ENCODE assay signal across 13 cellular contexts in genomic region chr4:157115613-157116340, GRCh38. TPM values are rescaled to one million over a fixed set of nuclear protein-coding genes. Genes with fewer than 3 reads are reported as not detected.
DNase-seq lines count a peak whose midpoint lies in the region; ATAC-seq and TF ChIP-seq lines count a peak whose summit lies in the region.
"Had no signal": no experiment of that assay in that cellular context is flagged by ENCODE, and none has a peak within 500 bp of the region (broad histone marks: within the 10 kb centered on the region; RNA-seq: fewer than 3 reads in every experiment).

No MANE protein-coding gene starts in this region.

- H3K9me3 ChIP-seq in HCT116 (ENCODE audit: control insufficient read depth in 1 of 2, insufficient read depth in 1 of 2, low read depth in 1 of 2, low read length in 2 of 2): no peaks in the 10 kb centered on the region
- no peaks in the 10 kb centered on the region for H3K9me3 ChIP-seq in SK-N-SH

- H3K79me2 ChIP-seq in HCT116 (ENCODE audit: insufficient read depth, low read length) (no peaks in the 10 kb centered on the region), SK-N-SH (ENCODE audit: insufficient read depth) (no peaks in the 10 kb centered on the region)

- H3K4me1 Mint-ChIP-seq in activated CD4-positive, alpha-beta T cell treated with anti-CD3 and anti-CD28 coated beads for 36 hours: no peaks in the 10 kb centered on the region
- H3K4me1 Mint-ChIP-seq: natural killer cell had no signal

- no peaks in the 10 kb centered on the region for H3K36me3 Mint-ChIP-seq in activated CD4-positive, alpha-beta T cell treated with anti-CD3 and anti-CD28 coated beads for 36 hours (ENCODE audit: low read depth)
- H3K36me3 Mint-ChIP-seq: activated CD4-positive, alpha-beta memory T cell treated with anti-CD3 and anti-CD28 coated beads for 36 hours had no signal

- RAD21 ChIA-PET in HCT116 (lab: Charles Lee; ENCODE audit: low non-redundant PET in 1 of 2, low total read pairs in 2 of 2, uncharacterized antibody in 2 of 2, unreplicated experiment in 2 of 2): no interaction called here

- no peak overlapping the region for H3K4me3 Mint-ChIP-seq in activated CD4-positive, alpha-beta T cell treated with anti-CD3 and anti-CD28 coated beads for 36 hours
- H3K4me3 Mint-ChIP-seq: activated CD4-positive, alpha-beta memory T cell treated with anti-CD3 and anti-CD28 coated beads for 36 hours; natural killer cell had no signal

- H3K4me3 ChIP-seq in HCT116 (replicated peaks in 1 of 2; ENCODE audit: low read depth in 1 of 2, low read length in 2 of 2): no peak overlapping the region
- no peak overlapping the region for H3K4me3 ChIP-seq in SK-N-SH (ENCODE audit: low read depth in 2 of 2, low read length in 1 of 2)
- no peak overlapping the region for H3K4me3 ChIP-seq in fibroblast of the aortic adventitia (ENCODE audit: low read depth, low read length)
- H3K4me3 ChIP-seq in coronary artery: no peak overlapping the region

- TF ChIP-seq CTCF in HCT116 (IDR thresholded peaks at IDR 0.05 in 2 of 3, conservative IDR thresholded peaks at IDR 0.05 in 1 of 3; ENCODE audit: borderline replicate concordance in 1 of 3, insufficient read depth in 1 of 3, low read depth in 2 of 3, low read length in 2 of 3): no peak
- TF ChIP-seq CTCF in SK-N-SH (IDR thresholded peaks at IDR 0.05): no peak
- TF ChIP-seq CTCF in fibroblast of the aortic adventitia (IDR thresholded peaks at IDR 0.05; ENCODE audit: insufficient read depth, low read length): no peak
- no peak for TF ChIP-seq CTCF in coronary artery (IDR thresholded peaks at IDR 0.05)

- H3K27me3 Mint-ChIP-seq in activated CD4-positive, alpha-beta T cell treated with anti-CD3 and anti-CD28 coated beads for 36 hours: no peaks in the 10 kb centered on the region
- H3K27me3 Mint-ChIP-seq: activated CD4-positive, alpha-beta memory T cell treated with anti-CD3 and anti-CD28 coated beads for 36 hours had no signal

- POLR2A ChIA-PET in HCT116 (lab: Charles Lee) (no interaction called here), SK-N-SH (lab: Yijun Ruan, JAX) (no interaction called here)
- POLR2A ChIA-PET in activated CD4-positive, alpha-beta T cell treated with anti-CD3 and anti-CD28 coated beads for 36 hours (lab: Charles Lee): no interaction called here

- WGBS in SK-N-SH (ENCODE audit: low lambda C conversion rate): 66% methylated on average over 3 of the region's 3 CpGs

- intact Hi-C loops in HCT116 (cut with micrococcal nuclease): no loop called here
- intact Hi-C loops in activated CD4-positive, alpha-beta T cell treated with anti-CD3 and anti-CD28 coated beads for 36 hours (cut with DNase I, micrococcal nuclease): no loop called here

- H4K20me1 ChIP-seq in HCT116 (ENCODE audit: insufficient read depth): no peaks in the 10 kb centered on the region
- no peaks in the 10 kb centered on the region for H4K20me1 ChIP-seq in SK-N-SH (ENCODE audit: insufficient read depth)

- no peaks in the 10 kb centered on the region for H3K27me3 ChIP-seq in HCT116 (ENCODE audit: insufficient read depth, low read length)
- no peaks in the 10 kb centered on the region for H3K27me3 ChIP-seq in SK-N-SH (ENCODE audit: insufficient read depth)

- H3K4me1 ChIP-seq in HCT116 (ENCODE audit: control insufficient read depth in 1 of 2, insufficient read depth in 2 of 2, low read length in 2 of 2): peaks cover 0 to 8% of the 10 kb centered on the region in 2 experiments; a peak in 3 of 4 replicates
- peaks cover 0 to 22% of the 10 kb centered on the region in 2 experiments; a peak in 2 of 4 replicates for H3K4me1 ChIP-seq in SK-N-SH (ENCODE audit: control insufficient read depth in 1 of 2, insufficient read depth in 2 of 2, low read depth in 1 of 2, low read length in 1 of 2)

- no peak for TF ChIP-seq RAD21 in HCT116 (IDR thresholded peaks at IDR 0.05; ENCODE audit: low read depth)
- no peak for TF ChIP-seq RAD21 in SK-N-SH (IDR thresholded peaks at IDR 0.05; ENCODE audit: low read length)

- ATAC-seq in HCT116: no peak
- ATAC-seq in activated CD4-positive, alpha-beta T cell treated with anti-CD3 and anti-CD28 coated beads for 36 hours: no peak
- ATAC-seq: natural killer cell had no signal

- peak overlapping the region; percentile 4; the same call in 1 of the 2 replicates for H3K4me2 ChIP-seq in HCT116 (ENCODE audit: low read length)
- H3K4me2 ChIP-seq in SK-N-SH: peak overlapping the region; percentile 39

- CTCF ChIA-PET in HCT116 (lab: Charles Lee) (interaction anchor here (0.8 kb wide), 1 partner anchor 70 kb away, joined by 3 read pairs; no protein-coding TSS in a partner anchor), SK-N-SH (lab: Yijun Ruan, JAX) (no interaction called here)
- CTCF ChIA-PET in activated CD4-positive, alpha-beta T cell treated with anti-CD3 and anti-CD28 coated beads for 36 hours (lab: Charles Lee): no interaction called here

- no peaks in the 10 kb centered on the region for H3K9me2 ChIP-seq in HCT116 (ENCODE audit: insufficient read depth)
- H3K9me2 ChIP-seq in SK-N-SH: no peaks in the 10 kb centered on the region

- no peak for TF ChIP-seq POLR2A in HCT116 (IDR thresholded peaks at IDR 0.05; ENCODE audit: borderline replicate concordance, extremely low read depth, insufficient read depth, insufficient read length)

- no TSS peak for BruUV-seq in HCT116 (replicated peaks; lab: Mats Ljungman, UMichigan)

- H3K27ac Mint-ChIP-seq in activated CD4-positive, alpha-beta T cell treated with anti-CD3 and anti-CD28 coated beads for 36 hours: no peak overlapping the region
- H3K27ac Mint-ChIP-seq: activated CD4-positive, alpha-beta memory T cell treated with anti-CD3 and anti-CD28 coated beads for 36 hours; natural killer cell had no signal

- H3K36me3 ChIP-seq in HCT116 (ENCODE audit: control insufficient read depth in 1 of 2, insufficient read depth in 2 of 2, low read length in 2 of 2): no peaks in the 10 kb centered on the region
- H3K36me3 ChIP-seq in SK-N-SH (replicated peaks in 1 of 2; ENCODE audit: control insufficient read depth in 1 of 2, insufficient read depth in 2 of 2, low read length in 1 of 2): no peaks in the 10 kb centered on the region

- H3F3A ChIP-seq in SK-N-SH (replicated peaks; ENCODE audit: insufficient read depth): peaks cover 18% of the 10 kb centered on the region

- H3K27ac ChIP-seq in HCT116 (ENCODE audit: low read depth, low read length): no peak overlapping the region
- H3K27ac ChIP-seq in SK-N-SH (ENCODE audit: low read depth in 2 of 2, low read length in 1 of 2): peak overlapping the region; percentile 58 to 71; a peak in 3 of 4 replicates
- no peak overlapping the region for H3K27ac ChIP-seq in coronary artery

- H3K9ac ChIP-seq in HCT116 (ENCODE audit: low read length): no peak overlapping the region
- peak overlapping the region; percentile 45 for H3K9ac ChIP-seq in SK-N-SH

- peak in 1 of 2 experiments; percentile 89; a peak in 2 of 4 replicates for TF ChIP-seq EP300 in SK-N-SH (IDR thresholded peaks at IDR 0.05; ENCODE audit: borderline replicate concordance in 1 of 2, low read depth in 1 of 2, low read length in 1 of 2)

- no peaks in the 10 kb centered on the region for H3K9me3 Mint-ChIP-seq in activated CD4-positive, alpha-beta T cell treated with anti-CD3 and anti-CD28 coated beads for 36 hours (ENCODE audit: low read depth)

- peak overlapping the region; percentile 66 for H2AFZ ChIP-seq in HCT116 (ENCODE audit: low read depth, low read length, poor library complexity, severe bottlenecking)
- H2AFZ ChIP-seq in SK-N-SH (ENCODE audit: low read depth): peak overlapping the region; percentile 16

- DNase-seq in HCT116 (ENCODE audit: low read depth, low spot score) (no peak), SK-N-SH (no peak), fibroblast of the aortic adventitia (ENCODE audit: low read depth) (peak; percentile 80), stromal cell of bone marrow (ENCODE audit: low read depth) (peak; percentile 54), activated T-cell treated with anti-CD3 and anti-CD28 coated beads for 4 hours (no peak), coronary artery (ENCODE audit: low spot score) (no peak)
- DNase-seq in activated CD4-positive, alpha-beta T cell treated with anti-CD3 and anti-CD28 coated beads for 36 hours: no peak
- DNase-seq: activated CD4-positive, alpha-beta memory T cell treated with anti-CD3 and anti-CD28 coated beads for 36 hours; amygdala; glutamatergic neuron; natural killer cell; NCI-H2171 treated with DMSO at 0.1 percent for 48 hours; stimulated activated CD4-positive, alpha-beta T cell treated with anti-CD3 and anti-CD28 coated beads, Interleukin-1b, Interleukin-23, amount 100 ng/mL, for 48 hours had no signal

TF ChIP-seq in HCT116, 20 proteins besides CTCF, POLR2A, EP300 and RAD21 (continues in another document):
- TF ChIP-seq SRF (IDR thresholded peaks at IDR 0.05; ENCODE audit: low read depth) (no peak), CEBPB (IDR thresholded peaks at IDR 0.05; ENCODE audit: low read depth) (peak; percentile 18; the same call in 1 of the 2 replicates), ZNF274 (IDR thresholded peaks at IDR 0.05; ENCODE audit: low read depth, low read length) (no peak), EZH2phosphoT487 (IDR thresholded peaks at IDR 0.05; ENCODE audit: borderline replicate concordance) (no peak), TCF7L2 (IDR thresholded peaks at IDR 0.05; ENCODE audit: borderline replicate concordance, extremely low read depth, insufficient read depth, insufficient read length) (no peak), EGR1 (IDR thresholded peaks at IDR 0.05; ENCODE audit: low read depth) (no peak), EZH2 (IDR thresholded peaks at IDR 0.05) (no peak)

TF ChIP-seq in SK-N-SH, 30 proteins besides CTCF, POLR2A, EP300 and RAD21 (continues in another document):
- no peak for TF ChIP-seq TAF1 (IDR thresholded peaks at IDR 0.05; ENCODE audit: borderline replicate concordance, low read depth, low read length)

RNA-seq across cellular contexts. Expression of gene GLRB, which starts 39.8 kb away (rescaled TPM):
- total RNA-seq in HCT116 (2021; ENCODE audit: unreplicated experiment): not detected
- polyA plus RNA-seq in HCT116 (2012): not detected in 2 replicates
- polyA plus RNA-seq in SK-N-SH (2012; rRNA removed): 7.6 and 11.5 TPM in 2 replicates
- 10.6 and 12.0 TPM in 2 replicates for polyA plus RNA-seq in SK-N-SH (2012; cell fraction: cytosol; rRNA removed)
- polyA plus RNA-seq in SK-N-SH (2012; cell fraction: nucleus; rRNA removed): 5.0 and 9.6 TPM in 2 replicates
- total RNA-seq in fibroblast of the aortic adventitia (ENCODE audit: low replicate concordance): 3.0 and 7.8 TPM in 2 replicates
- total RNA-seq in activated CD4-positive, alpha-beta T cell treated with anti-CD3 and anti-CD28 coated beads for 36 hours: not detected
- total RNA-seq: activated CD4-positive, alpha-beta memory T cell treated with anti-CD3 and anti-CD28 coated beads for 36 hours; natural killer cell had no signal

Comparison
In these comparisons a context has a peak if more than half of its experiments do, and no peak if none do; other contexts are left out.
1. DNase-seq: peak in fibroblast of the aortic adventitia (single experiment) and stromal cell of bone marrow (single experiment); none in HCT116 (single experiment), SK-N-SH (single experiment), activated T-cell treated with anti-CD3 and anti-CD28 coated beads for 4 hours (single experiment), activated CD4-positive, alpha-beta T cell treated with anti-CD3 and anti-CD28 coated beads for 36 hours (single experiment) and coronary artery (single experiment).
2. H3K27ac ChIP-seq: peak in SK-N-SH (2 of 2); none in HCT116 (single experiment) and coronary artery (0 of 2).
3. Of the 11 proteins assayed by ChIP-seq in both SK-N-SH and HCT116: peak only in SK-N-SH: JUND and MAX; only in HCT116: none; in both: none; in neither: 9.